19 cellular contexts compared by ENCODE assay signal in the genomic region with DNA sequence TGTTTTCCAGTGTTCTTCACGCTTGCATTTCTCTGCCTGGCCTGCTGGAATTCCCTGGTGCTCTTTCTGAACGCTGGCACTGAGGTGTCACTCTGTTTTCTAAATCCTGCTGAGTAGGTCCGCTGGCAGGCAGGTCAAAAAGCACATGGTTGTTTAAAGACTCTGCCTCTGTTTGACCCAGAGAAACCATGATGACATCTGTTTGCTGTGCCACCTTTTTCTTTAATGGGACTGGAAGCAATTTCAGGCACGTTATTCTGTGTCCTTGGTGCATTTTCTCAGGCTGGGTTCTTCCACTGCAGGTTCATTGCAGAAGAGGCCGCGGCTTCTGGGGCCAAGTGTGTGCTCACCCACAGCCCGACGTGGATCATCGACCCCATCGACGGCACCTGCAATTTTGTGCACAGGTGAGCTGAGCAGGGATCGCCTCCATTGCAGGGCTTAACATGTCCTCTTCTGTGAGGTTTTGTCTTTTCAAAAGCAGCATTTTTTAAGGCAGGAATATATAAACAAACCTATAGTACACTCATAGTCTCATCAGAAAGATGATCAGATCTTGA.
"Had no signal": no experiment of that assay in that cellular context is flagged by ENCODE, and none has a peak within 500 bp of the region (broad histone marks: within the 10 kb centered on the region; RNA-seq: fewer than 3 reads in every experiment).

No MANE protein-coding gene starts in this region.

- H3K27ac Mint-ChIP-seq: activated naive CD4-positive, alpha-beta T cell treated with anti-CD3 and anti-CD28 coated beads, Interleukin-2, amount 50 U/mL, for 24 hours; brain; natural killer cell; stimulated activated memory B cell treated with anti-CD40 and anti-IgM and Interleukin-4, amounts not matched to agents 10 μg/mL and 1 μg/mL and 100 μg/mL, for 72 hours had no signal

- H3K27me3 Mint-ChIP-seq: activated naive CD4-positive, alpha-beta T cell treated with anti-CD3 and anti-CD28 coated beads, Interleukin-2, amount 50 U/mL, for 24 hours; brain; stimulated activated memory B cell treated with anti-CD40 and anti-IgM and Interleukin-4, amounts not matched to agents 10 μg/mL and 1 μg/mL and 100 μg/mL, for 72 hours had no signal

- H3K9me3 ChIP-seq: heart right ventricle, left lung, testis, upper lobe of left lung had no signal

- H3K27ac ChIP-seq: left lung, SK-N-MC, testis, WERI-Rb-1 had no signal

- H3K4me1 Mint-ChIP-seq: activated naive CD4-positive, alpha-beta T cell treated with anti-CD3 and anti-CD28 coated beads, Interleukin-2, amount 50 U/mL, for 24 hours; natural killer cell had no signal

- H3K4me3 ChIP-seq: heart right ventricle, left lung, SK-N-MC, skin epidermis, testis, upper lobe of left lung had no signal

- H3K9me3 Mint-ChIP-seq: activated naive CD4-positive, alpha-beta T cell treated with anti-CD3 and anti-CD28 coated beads, Interleukin-2, amount 50 U/mL, for 24 hours; brain; natural killer cell; stimulated activated memory B cell treated with anti-CD40 and anti-IgM and Interleukin-4, amounts not matched to agents 10 μg/mL and 1 μg/mL and 100 μg/mL, for 72 hours had no signal

- DNase-seq: activated CD4-positive, alpha-beta T cell treated with anti-CD3 and anti-CD28 coated beads for 1 hour; activated CD4-positive, alpha-beta T cell treated with anti-CD3 and anti-CD28 coated beads, Interleukin-2, amount 50 U/mL, for 4 hours; activated gamma-delta T cell treated with Interleukin-2 at 50 U/mL for 16 hours; anterior cingulate cortex; effector memory CD4-positive, alpha-beta T cell; heart right ventricle; left lung; natural killer cell; right cardiac atrium; SHP77 treated with DMSO at 0.1 percent for 48 hours; stimulated activated CD4-positive, alpha-beta T cell treated with anti-CD3 and anti-CD28 coated beads, Interleukin-2, amount 100 ng/mL, for 24 hours; testis; WERI-Rb-1 had no signal

- H3K36me3 ChIP-seq: WERI-Rb-1 had no signal

- H3K27me3 ChIP-seq: heart right ventricle, left lung, testis, upper lobe of left lung had no signal

- H3K4me3 Mint-ChIP-seq: activated naive CD4-positive, alpha-beta T cell treated with anti-CD3 and anti-CD28 coated beads, Interleukin-2, amount 50 U/mL, for 24 hours; brain; natural killer cell; stimulated activated memory B cell treated with anti-CD40 and anti-IgM and Interleukin-4, amounts not matched to agents 10 μg/mL and 1 μg/mL and 100 μg/mL, for 72 hours had no signal

- H3K36me3 Mint-ChIP-seq: activated naive CD4-positive, alpha-beta T cell treated with anti-CD3 and anti-CD28 coated beads, Interleukin-2, amount 50 U/mL, for 24 hours; natural killer cell had no signal
